In the genomic region with DNA sequence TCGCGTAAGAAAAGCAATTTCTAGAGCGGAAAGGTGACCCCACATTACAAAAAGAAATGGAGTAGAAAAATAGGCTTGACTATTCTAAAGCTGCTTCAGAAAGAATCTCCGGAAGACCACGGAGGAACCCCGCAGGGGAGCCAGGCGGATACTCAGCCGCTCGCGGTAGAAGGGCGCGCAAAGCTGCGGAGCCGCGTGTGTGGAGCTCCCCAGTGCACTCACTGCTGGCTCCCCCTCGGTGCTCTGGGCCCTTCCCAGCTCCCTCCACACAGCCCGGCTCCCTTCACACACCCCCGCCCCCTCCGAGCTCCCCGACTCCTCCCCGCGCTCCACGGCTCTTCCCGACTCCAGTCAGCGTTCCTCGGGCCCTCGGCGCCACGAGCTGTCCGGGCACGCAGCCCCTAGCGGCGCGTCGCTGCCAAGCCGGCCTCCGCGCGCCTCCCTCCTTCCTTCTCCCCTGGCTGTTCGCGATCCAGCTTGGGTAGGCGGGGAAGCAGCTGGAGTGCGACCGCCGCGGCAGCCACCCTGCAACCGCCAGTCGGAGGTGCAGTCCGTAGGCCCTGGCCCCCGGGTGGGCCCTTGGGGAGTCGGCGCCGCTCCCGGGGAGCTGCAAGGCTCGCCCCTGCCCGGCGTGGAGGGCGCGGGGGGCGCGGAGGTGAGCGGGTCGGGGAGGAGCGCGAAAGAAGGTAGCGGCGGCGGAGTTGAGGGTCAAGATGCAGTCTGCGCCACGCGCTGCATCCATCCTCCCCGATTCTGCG, we compare ENCODE assay signal across 8 cellular contexts. TPM values are rescaled to one million over a fixed set of nuclear protein-coding genes. Genes with fewer than 3 reads are reported as not detected.
DNase-seq lines count a peak whose midpoint lies in the region; ATAC-seq and TF ChIP-seq lines count a peak whose summit lies in the region.

Gene STEAP2 (plus strand): TSS at position 350 of the 758 bp plus-strand sequence. CDS start 13,343 bp downstream, outside the sequence.

- H3K4me1 ChIP-seq in ACC112 (ENCODE audit: control insufficient read depth, insufficient read depth, low read length, unreplicated experiment), result peaks cover 37% of the 10 kb centered on the region
- peaks cover 2% of the 10 kb centered on the region for H3K4me1 ChIP-seq in fibroblast of lung (ENCODE audit: control insufficient read depth, extremely low read depth, insufficient read depth, low read length)
- H3K4me1 ChIP-seq in muscle layer of colon (ENCODE audit: insufficient read depth, low read length), result peaks cover 7% of the 10 kb centered on the region
- H3K4me1 ChIP-seq in subcutaneous abdominal adipose tissue (ENCODE audit: control insufficient read depth in 5 of 5, insufficient read depth in 5 of 5, low read length in 5 of 5), result peaks cover 0 to 39% (median 18%) of the 10 kb centered on the region in 5 donors

- H2AFZ ChIP-seq in ACC112 (ENCODE audit: low read length, unreplicated experiment) (peak within 1 kb of the TSS; percentile 90), fibroblast of lung (ENCODE audit: low read length) (peak within 1 kb of the TSS; percentile 88)

- H3K9ac ChIP-seq in fibroblast of lung (ENCODE audit: insufficient read depth, low read length) (peak within 1 kb of the TSS; percentile 70), muscle layer of colon (ENCODE audit: low read length) (peak within 1 kb of the TSS; percentile 87), subcutaneous abdominal adipose tissue (ENCODE audit: low read length in 5 of 5) (peak within 1 kb of the TSS; percentile 68 to 95 (median 77))

- DNase-seq in NCI-H2029 treated with DMSO at 0.1 percent for 48 hours (lab: John Stamatoyannopoulos, UW) (peak; percentile 34), fibroblast of lung (ENCODE audit: low read depth in 2 of 2) (peak; percentile 92 to 95)
- DNase-seq in activated CD8-positive, alpha-beta memory T cell treated with anti-CD3 and anti-CD28 coated beads for 48 hours (ENCODE audit: low read depth in 2 of 3, low spot score in 2 of 3), result peak; percentile 2 to 18 (median 11)

- H3K36me3 ChIP-seq in ACC112 (ENCODE audit: insufficient read depth, low read length) (no peaks in the 10 kb centered on the region), fibroblast of lung (ENCODE audit: control insufficient read depth, insufficient read depth, low read length) (no peaks in the 10 kb centered on the region), muscle layer of colon (ENCODE audit: insufficient read depth, low read length) (no peaks in the 10 kb centered on the region), subcutaneous abdominal adipose tissue (ENCODE audit: control insufficient read depth in 5 of 5, insufficient read depth in 5 of 5, low read length in 5 of 5) (no peaks in the 10 kb centered on the region)

- peak; percentile 46 to 59 for TF ChIP-seq CTCF in fibroblast of lung (conservative IDR thresholded peaks at IDR 0.05 in 1 of 2, IDR thresholded peaks at IDR 0.05 in 1 of 2; ENCODE audit: low read depth in 1 of 2, low read length in 2 of 2)

- peak; percentile 96 for ATAC-seq in GM18502 (IDR thresholded peaks at IDR 0.05; ENCODE audit: poor library complexity, unreplicated experiment)
- ATAC-seq in HG02885 (IDR thresholded peaks at IDR 0.05; ENCODE audit: poor library complexity, unreplicated experiment), result peak; percentile 94

- H3K79me2 ChIP-seq in ACC112 (ENCODE audit: control insufficient read depth, insufficient read depth, low read length, unreplicated experiment) (peaks cover 21% of the 10 kb centered on the region), fibroblast of lung (ENCODE audit: control insufficient read depth, insufficient read depth, low read length) (no peaks in the 10 kb centered on the region)

- no peaks in the 10 kb centered on the region for H3K27me3 ChIP-seq in ACC112 (ENCODE audit: insufficient read depth, low read length)
- H3K27me3 ChIP-seq in fibroblast of lung (ENCODE audit: control insufficient read depth, insufficient read depth, low read length), result no peaks in the 10 kb centered on the region
- no peaks in the 10 kb centered on the region for H3K27me3 ChIP-seq in muscle layer of colon (ENCODE audit: control insufficient read depth in 1 of 2, insufficient read depth in 2 of 2, low read length in 2 of 2)
- H3K27me3 ChIP-seq in subcutaneous abdominal adipose tissue (ENCODE audit: control insufficient read depth in 5 of 5, insufficient read depth in 4 of 5, low read length in 5 of 5), result peaks cover 0 to 5% (median 0%) of the 10 kb centered on the region in 5 donors

- no peaks in the 10 kb centered on the region for H4K20me1 ChIP-seq in fibroblast of lung (ENCODE audit: control insufficient read depth, extremely low read depth, insufficient read depth, low read length)

- H3K4me3 ChIP-seq in ACC112 (ENCODE audit: low read depth, low read length), result peak within 1 kb of the TSS; percentile 89
- peak within 1 kb of the TSS; percentile 56 to 92 (median 68) for H3K4me3 ChIP-seq in fibroblast of lung (replicated peaks in 1 of 4; ENCODE audit: control extremely low read depth in 1 of 4, insufficient read depth in 1 of 4, low read depth in 3 of 4, low read length in 4 of 4)
- H3K4me3 ChIP-seq in muscle layer of colon (ENCODE audit: low read depth in 1 of 2, low read length in 2 of 2), result peak within 1 kb of the TSS; percentile 63 to 88
- H3K4me3 ChIP-seq in subcutaneous abdominal adipose tissue (ENCODE audit: low read depth in 1 of 5, low read length in 5 of 5), result peak within 1 kb of the TSS; percentile 61 to 91 (median 76)

- H3K27ac ChIP-seq in ACC112 (ENCODE audit: low read depth, low read length) (peak within 1 kb of the TSS; percentile 51; the same call in 1 of the 2 replicates), fibroblast of lung (ENCODE audit: insufficient read depth, low read length) (peak within 1 kb of the TSS; percentile 67), muscle layer of colon (ENCODE audit: low read depth, low read length) (peak within 1 kb of the TSS; percentile 79), subcutaneous abdominal adipose tissue (ENCODE audit: low read depth, low read length) (peak within 1 kb of the TSS; percentile 97)

- H3K4me2 ChIP-seq in fibroblast of lung (ENCODE audit: extremely low read depth, insufficient read depth, low read length), result peak within 1 kb of the TSS; percentile 96

- H3K9me3 ChIP-seq in fibroblast of lung (ENCODE audit: control insufficient read depth, insufficient read depth, low read depth, low read length) (no peaks in the 10 kb centered on the region), muscle layer of colon (ENCODE audit: low read length) (no peaks in the 10 kb centered on the region), subcutaneous abdominal adipose tissue (ENCODE audit: control insufficient read depth in 5 of 5, low read length in 5 of 5) (no peaks in the 10 kb centered on the region)

RNA-seq across cellular contexts. Expression of gene STEAP2, which starts in this region (rescaled TPM):
- total RNA-seq in fibroblast of lung, result 26.3 and 29.8 TPM in 2 replicates
- polyA plus RNA-seq in fibroblast of lung, result 11.4 and 16.5 TPM in 2 replicates
- polyA plus RNA-seq in fibroblast of lung (2012), result 4.2 and 5.9 TPM in 2 replicates
- 1.6 and 3.3 TPM in 2 replicates for polyA minus RNA-seq in fibroblast of lung (ENCODE audit: low replicate concordance)

Comparison
In these comparisons a context has a peak if more than half of its experiments do, and no peak if none do; other contexts are left out.
1. Peak in every context shown above with its lines: DNase-seq, ATAC-seq, H3K4me3 ChIP-seq and H3K27ac ChIP-seq.
2. DNase-seq: peak in every context shown above with its lines; median percentile 94 in fibroblast of lung; 34 in NCI-H2029 treated with DMSO at 0.1 percent for 48 hours; 11 in activated CD8-positive, alpha-beta memory T cell treated with anti-CD3 and anti-CD28 coated beads for 48 hours.